Comparison of ENCODE assay signal across 19 cellular contexts in genomic region chr10:34702982-34703381, GRCh38.
A peak's percentile ranks its signal among the peaks of the same experiment; 100 is the strongest.
DNase-seq lines count a peak whose midpoint lies in the region; ATAC-seq, FAIRE-seq and TF ChIP-seq lines count a peak whose summit lies in the region.
"Had no signal": no experiment of that assay in that cellular context is flagged by ENCODE, and none has a peak within 500 bp of the region (broad histone marks: within the 10 kb centered on the region; RNA-seq: fewer than 3 reads in every experiment).

No MANE protein-coding gene starts in this region.

- in situ Hi-C loops in HepG2 (cut with HindIII; ENCODE audit: extremely low pct_ligation_motif_present, low pct_unique_long_range_greater_than_20kb), result no loop called here

- peak; percentile 31; the same call in 1 of the 3 replicates for ATAC-seq in HepG2
- ATAC-seq in right lobe of liver, result no peak
- peak; percentile 40 for ATAC-seq in sciatic nerve
- ATAC-seq in HG03432 (IDR thresholded peaks at IDR 0.05; ENCODE audit: unreplicated experiment), result no peak
- no peak for ATAC-seq in activated naive CD4-positive, alpha-beta T cell treated with anti-CD3 and anti-CD28 coated beads, Interleukin-2, amount 50 U/mL, for 72 hours

- TF ChIP-seq RAD21 in HepG2 (CRISPR knock-in tag; IDR thresholded peaks at IDR 0.05), result no peak

- H3K79me2 ChIP-seq in HepG2 (ENCODE audit: insufficient read depth, low read length) (peaks cover 78% of the 10 kb centered on the region), hepatocyte (peaks cover 93% of the 10 kb centered on the region)

- H3K4me1 ChIP-seq in HepG2 (ENCODE audit: insufficient read depth, low read length), result peaks cover 76% of the 10 kb centered on the region
- H3K4me1 ChIP-seq in right lobe of liver, result peaks cover 0 to 16% (median 1%) of the 10 kb centered on the region in 4 donors
- H3K4me1 ChIP-seq in hepatocyte (ENCODE audit: insufficient read depth), result peaks cover 45% of the 10 kb centered on the region

- H3K9me2 ChIP-seq in hepatocyte (replicated peaks; ENCODE audit: insufficient read depth), result no peaks in the 10 kb centered on the region

- no peak for TF ChIP-seq EP300 in HepG2 (IDR thresholded peaks at IDR 0.05; ENCODE audit: low read depth in 2 of 2, low read length in 2 of 2)
- no peak for TF ChIP-seq EP300 in HepG2 (CRISPR knock-in tag; IDR thresholded peaks at IDR 0.05; ENCODE audit: borderline replicate concordance)

- H3K36me3 ChIP-seq in HepG2 (replicated peaks in 1 of 2; ENCODE audit: control insufficient read depth in 1 of 2, insufficient read depth in 2 of 2, low read length in 2 of 2), result no peaks in the 10 kb centered on the region
- no peaks in the 10 kb centered on the region for H3K36me3 ChIP-seq in right lobe of liver
- no peaks in the 10 kb centered on the region for H3K36me3 ChIP-seq in hepatocyte (replicated peaks; ENCODE audit: insufficient read depth, low read depth)
- H3K36me3 ChIP-seq: MG63 had no signal

- no peak overlapping the region for H3K27ac Mint-ChIP-seq in activated naive CD4-positive, alpha-beta T cell treated with anti-CD3 and anti-CD28 coated beads, Interleukin-2, amount 50 U/mL, for 72 hours
- H3K27ac Mint-ChIP-seq: CD14-positive monocyte, HFFc6 had no signal

- POLR2A ChIA-PET in HepG2 (lab: Yijun Ruan, JAX), result no interaction called here

- no peaks in the 10 kb centered on the region for H3K36me3 Mint-ChIP-seq in activated naive CD4-positive, alpha-beta T cell treated with anti-CD3 and anti-CD28 coated beads, Interleukin-2, amount 50 U/mL, for 72 hours
- H3K36me3 Mint-ChIP-seq: CD14-positive monocyte had no signal

- TF ChIP-seq POLR2A in HepG2 (IDR thresholded peaks at IDR 0.05; ENCODE audit: insufficient read depth in 1 of 2, low read depth in 2 of 2, low read length in 2 of 2) (no peak), right lobe of liver (IDR thresholded peaks at IDR 0.05) (no peak)

- H3K4me3 ChIP-seq in HepG2 (replicated peaks in 1 of 3; ENCODE audit: insufficient read depth in 1 of 3, low read depth in 2 of 3, low read length in 3 of 3), result no peak overlapping the region
- no peak overlapping the region for H3K4me3 ChIP-seq in right lobe of liver
- H3K4me3 ChIP-seq in hepatocyte, result no peak overlapping the region
- H3K4me3 ChIP-seq: MG63 had no signal

- intact Hi-C loops in HepG2 (cut with micrococcal nuclease; ENCODE audit: unreplicated experiment) (no loop called here), right lobe of liver (cut with DNase I) (no loop called here), sciatic nerve (cut with DNase I) (no loop called here)

- no TSS peak for BruUV-seq in HepG2 (replicated peaks; lab: Mats Ljungman, UMichigan)

- H4K20me1 ChIP-seq in HepG2 (ENCODE audit: insufficient read depth, low read length) (peaks cover 11% of the 10 kb centered on the region), hepatocyte (ENCODE audit: insufficient read depth, poor library complexity, severe bottlenecking) (peaks cover 6% of the 10 kb centered on the region)

- no peak for DNase-seq in HepG2 (ENCODE audit: low spot score)
- no peak for DNase-seq in right lobe of liver
- DNase-seq in hepatocyte (ENCODE audit: low spot score), result no peak
- no peak for DNase-seq in sciatic nerve (ENCODE audit: low spot score)
- no peak for DNase-seq in C1 segment of cervical spinal cord (lab: John Stamatoyannopoulos, UW)
- DNase-seq in activated naive CD4-positive, alpha-beta T cell treated with anti-CD3 and anti-CD28 coated beads, Interleukin-2, amount 50 U/mL, for 72 hours (ENCODE audit: low spot score in 2 of 2), result no peak
- DNase-seq: COR-L47, DMS153, HFFc6, MG63, NCI-H1092, NCI-H146, NCI-H2081, NCI-H2227 treated with DMSO at 0.1 percent for 48 hours, NCI-H524 treated with DMSO at 0.1 percent for 48 hours had no signal

- H3K27ac ChIP-seq in HepG2 (ENCODE audit: extremely low read length, insufficient read depth, low read length) (no peak overlapping the region), right lobe of liver (no peak overlapping the region), hepatocyte (peak overlapping the region; percentile 5)

- H3K9me3 Mint-ChIP-seq in activated naive CD4-positive, alpha-beta T cell treated with anti-CD3 and anti-CD28 coated beads, Interleukin-2, amount 50 U/mL, for 72 hours, result peaks cover 0 to 3% of the 10 kb centered on the region in 2 donors
- H3K9me3 Mint-ChIP-seq: CD14-positive monocyte, HFFc6 had no signal

- no peaks in the 10 kb centered on the region for H3K9me3 ChIP-seq in HepG2 (ENCODE audit: low read length)
- H3K9me3 ChIP-seq in right lobe of liver, result no peaks in the 10 kb centered on the region
- H3K9me3 ChIP-seq in hepatocyte (ENCODE audit: low read depth), result no peaks in the 10 kb centered on the region

- no peak for FAIRE-seq in HepG2 (lab: Jason Lieb, UNC)
- FAIRE-seq: GM12892, H1 had no signal

- no peak overlapping the region for H2AFZ ChIP-seq in HepG2 (ENCODE audit: low read length)
- no peak overlapping the region for H2AFZ ChIP-seq in hepatocyte

- TF ChIP-seq CTCF in HepG2 (CRISPR knock-in tag; IDR thresholded peaks at IDR 0.05) (no peak), right lobe of liver (IDR thresholded peaks at IDR 0.05) (no peak), hepatocyte (IDR thresholded peaks at IDR 0.05; ENCODE audit: poor library complexity) (no peak)

- H3K9ac ChIP-seq in HepG2 (ENCODE audit: insufficient read depth, low read depth, low read length), result no peak overlapping the region

- WGBS in HepG2 (ENCODE audit: low lambda C conversion rate), result 87% methylated on average over 2 of the region's 2 CpGs
- WGBS in right lobe of liver (ENCODE audit: insufficient coverage, low coverage, low lambda C conversion rate, missing lambda C conversion rate), result 51% methylated on average over 2 of the region's 2 CpGs
- 81% methylated on average over 2 of the region's 2 CpGs for WGBS in hepatocyte (ENCODE audit: low lambda C conversion rate, missing lambda C conversion rate)

- CTCF ChIA-PET in HepG2 (lab: Yijun Ruan, JAX; ENCODE audit: low intra/inter-chr PET ratio, low total read pairs), result no interaction called here

- H3K27me3 ChIP-seq in HepG2 (ENCODE audit: control insufficient read depth in 1 of 2, insufficient read depth in 2 of 2, low read length in 2 of 2) (no peaks in the 10 kb centered on the region; a peak in 1 of 5 replicates), right lobe of liver (no peaks in the 10 kb centered on the region), hepatocyte (no peaks in the 10 kb centered on the region)
- H3K27me3 ChIP-seq: MG63 had no signal

- no peak overlapping the region for H3K4me2 ChIP-seq in HepG2 (ENCODE audit: low read depth, low read length)
- H3K4me2 ChIP-seq in hepatocyte, result no peak overlapping the region

TF ChIP-seq in HepG2, 621 proteins besides CTCF, POLR2A, EP300 and RAD21:
- peak; percentile 90 for TF ChIP-seq ZNF121 (CRISPR knock-in tag; IDR thresholded peaks at IDR 0.05)
- no peak for TF ChIP-seq ZHX2 (IDR thresholded peaks at IDR 0.05; ENCODE audit: low read depth)
- no peak for TF ChIP-seq ZHX2 (CRISPR knock-in tag; IDR thresholded peaks at IDR 0.05; ENCODE audit: borderline replicate concordance)

Comparison
In these comparisons a context has a peak if more than half of its experiments do, and no peak if none do; other contexts are left out.
1. ATAC-seq: peak in HepG2 (single experiment) and sciatic nerve (single experiment); none in right lobe of liver (0 of 4), HG03432 (single experiment) and activated naive CD4-positive, alpha-beta T cell treated with anti-CD3 and anti-CD28 coated beads, Interleukin-2, amount 50 U/mL, for 72 hours (0 of 2).